1 cellular context compared by ENCODE assay signal in the genomic region with DNA sequence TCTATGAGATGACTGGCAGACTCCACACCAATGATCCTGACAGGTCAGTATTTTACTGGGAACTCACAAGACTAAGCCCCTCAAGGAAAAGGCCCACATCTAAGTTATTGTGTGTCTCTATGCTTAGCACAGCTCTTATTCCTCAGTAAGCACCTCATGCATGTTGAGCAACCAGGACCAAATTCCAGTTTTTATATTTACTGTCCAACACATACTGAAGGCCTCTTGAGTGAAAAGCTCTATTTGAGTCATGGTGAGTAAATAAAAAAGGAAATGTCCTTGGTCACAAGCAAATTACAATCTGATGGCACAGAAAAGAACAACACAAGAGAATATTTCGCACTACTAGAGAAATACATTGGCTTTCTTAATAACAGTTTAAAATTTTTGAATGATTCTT.
A peak's percentile ranks its signal among the peaks of the same experiment; 100 is the strongest.
TF ChIP-seq lines count a peak whose summit lies in the region.

No MANE protein-coding gene starts in this region.

TF ChIP-seq in HepG2, 621 proteins besides CTCF, POLR2A, EP300 and RAD21 (continued from another document and continues in another):
- TF ChIP-seq ZNF136 (CRISPR knock-in tag; IDR thresholded peaks at IDR 0.05; ENCODE audit: low read depth) (no peak), ZNF878 (CRISPR knock-in tag; IDR thresholded peaks at IDR 0.05) (peak; percentile 87; the same call in 1 of the 2 replicates), ELF1 (CRISPR knock-in tag; IDR thresholded peaks at IDR 0.05) (peak; percentile 23; the same call in 1 of the 2 replicates), HMG20A (CRISPR knock-in tag; IDR thresholded peaks at IDR 0.05; ENCODE audit: borderline replicate concordance) (peak; percentile 94), NR2F2 (IDR thresholded peaks at IDR 0.05; ENCODE audit: borderline replicate concordance, low read depth) (peak; percentile 42; the same call in 1 of the 2 replicates), KDM6A (CRISPR knock-in tag; IDR thresholded peaks at IDR 0.05; ENCODE audit: low read depth) (peak; percentile 74), DNMT3B (CRISPR knock-in tag; conservative IDR thresholded peaks at IDR 0.05) (0 out of 2 replicates have a peak, but pooled peaks have one; percentile 45), ZNF17 (CRISPR knock-in tag; IDR thresholded peaks at IDR 0.05) (no peak), SNAPC2 (CRISPR knock-in tag; IDR thresholded peaks at IDR 0.05) (peak; percentile 94), ZNF747 (CRISPR knock-in tag; IDR thresholded peaks at IDR 0.05; ENCODE audit: borderline replicate concordance) (no peak), ZNF614 (CRISPR knock-in tag; IDR thresholded peaks at IDR 0.05; ENCODE audit: borderline replicate concordance) (peak; percentile 77), DPF2 (CRISPR knock-in tag; IDR thresholded peaks at IDR 0.05; ENCODE audit: borderline replicate concordance, low read depth) (peak; percentile 68), HIVEP1 (CRISPR knock-in tag; IDR thresholded peaks at IDR 0.05) (no peak), HOXD1 (CRISPR knock-in tag; IDR thresholded peaks at IDR 0.05) (no peak), NR3C1 (CRISPR knock-in tag; IDR thresholded peaks at IDR 0.05) (no peak), HMG20B (CRISPR knock-in tag; conservative IDR thresholded peaks at IDR 0.05) (0 out of 2 replicates have a peak, but pooled peaks have one; percentile 52), SALL1 (CRISPR knock-in tag; IDR thresholded peaks at IDR 0.05) (peak; percentile 67; the same call in 1 of the 2 replicates), ZNF260 (CRISPR knock-in tag; IDR thresholded peaks at IDR 0.05; ENCODE audit: borderline replicate concordance, low read depth) (no peak), CREM (IDR thresholded peaks at IDR 0.05) (peak; percentile 69), CREM (CRISPR knock-in tag; IDR thresholded peaks at IDR 0.05) (no peak), POGZ (CRISPR knock-in tag; IDR thresholded peaks at IDR 0.05) (no peak), SMARCC2 (IDR thresholded peaks at IDR 0.05) (peak; percentile 86), BHLHE40 (IDR thresholded peaks at IDR 0.05; ENCODE audit: low read length) (peak; percentile 33; the same call in 1 of the 2 replicates), RARG (CRISPR knock-in tag; IDR thresholded peaks at IDR 0.05; ENCODE audit: low read depth) (no peak), ZBTB7B (CRISPR knock-in tag; IDR thresholded peaks at IDR 0.05) (no peak), FOXO1 (CRISPR knock-in tag; IDR thresholded peaks at IDR 0.05) (peak; percentile 89), ZNF432 (CRISPR knock-in tag; IDR thresholded peaks at IDR 0.05; ENCODE audit: borderline replicate concordance) (no peak), ZKSCAN8 (CRISPR knock-in tag; IDR thresholded peaks at IDR 0.05; ENCODE audit: borderline replicate concordance) (peak; percentile 76; the same call in 1 of the 2 replicates), ATF7 (IDR thresholded peaks at IDR 0.05) (no peak), ATF7 (CRISPR knock-in tag; IDR thresholded peaks at IDR 0.05) (no peak), CEBPB (IDR thresholded peaks at IDR 0.05; ENCODE audit: borderline replicate concordance, low read depth, low read length) (peak; percentile 97), ZNF124 (CRISPR knock-in tag; IDR thresholded peaks at IDR 0.05) (no peak), PPARG (CRISPR knock-in tag; conservative IDR thresholded peaks at IDR 0.05) (peak; percentile 53), GATAD2A (CRISPR knock-in tag; IDR thresholded peaks at IDR 0.05) (peak; percentile 97), CCDC6 (CRISPR knock-in tag; IDR thresholded peaks at IDR 0.05) (0 out of 2 replicates have a peak, but pooled peaks have one; percentile 29), TBL1XR1 (IDR thresholded peaks at IDR 0.05; ENCODE audit: borderline replicate concordance, low read length, partially characterized antibody) (peak; percentile 27), ZNF205 (CRISPR knock-in tag; IDR thresholded peaks at IDR 0.05) (peak; percentile 59; the same call in 1 of the 2 replicates), NR2F1 (CRISPR knock-in tag; IDR thresholded peaks at IDR 0.05) (no peak; a peak in 1 of 4 replicates)
- TF ChIP-seq, protein P1, sequence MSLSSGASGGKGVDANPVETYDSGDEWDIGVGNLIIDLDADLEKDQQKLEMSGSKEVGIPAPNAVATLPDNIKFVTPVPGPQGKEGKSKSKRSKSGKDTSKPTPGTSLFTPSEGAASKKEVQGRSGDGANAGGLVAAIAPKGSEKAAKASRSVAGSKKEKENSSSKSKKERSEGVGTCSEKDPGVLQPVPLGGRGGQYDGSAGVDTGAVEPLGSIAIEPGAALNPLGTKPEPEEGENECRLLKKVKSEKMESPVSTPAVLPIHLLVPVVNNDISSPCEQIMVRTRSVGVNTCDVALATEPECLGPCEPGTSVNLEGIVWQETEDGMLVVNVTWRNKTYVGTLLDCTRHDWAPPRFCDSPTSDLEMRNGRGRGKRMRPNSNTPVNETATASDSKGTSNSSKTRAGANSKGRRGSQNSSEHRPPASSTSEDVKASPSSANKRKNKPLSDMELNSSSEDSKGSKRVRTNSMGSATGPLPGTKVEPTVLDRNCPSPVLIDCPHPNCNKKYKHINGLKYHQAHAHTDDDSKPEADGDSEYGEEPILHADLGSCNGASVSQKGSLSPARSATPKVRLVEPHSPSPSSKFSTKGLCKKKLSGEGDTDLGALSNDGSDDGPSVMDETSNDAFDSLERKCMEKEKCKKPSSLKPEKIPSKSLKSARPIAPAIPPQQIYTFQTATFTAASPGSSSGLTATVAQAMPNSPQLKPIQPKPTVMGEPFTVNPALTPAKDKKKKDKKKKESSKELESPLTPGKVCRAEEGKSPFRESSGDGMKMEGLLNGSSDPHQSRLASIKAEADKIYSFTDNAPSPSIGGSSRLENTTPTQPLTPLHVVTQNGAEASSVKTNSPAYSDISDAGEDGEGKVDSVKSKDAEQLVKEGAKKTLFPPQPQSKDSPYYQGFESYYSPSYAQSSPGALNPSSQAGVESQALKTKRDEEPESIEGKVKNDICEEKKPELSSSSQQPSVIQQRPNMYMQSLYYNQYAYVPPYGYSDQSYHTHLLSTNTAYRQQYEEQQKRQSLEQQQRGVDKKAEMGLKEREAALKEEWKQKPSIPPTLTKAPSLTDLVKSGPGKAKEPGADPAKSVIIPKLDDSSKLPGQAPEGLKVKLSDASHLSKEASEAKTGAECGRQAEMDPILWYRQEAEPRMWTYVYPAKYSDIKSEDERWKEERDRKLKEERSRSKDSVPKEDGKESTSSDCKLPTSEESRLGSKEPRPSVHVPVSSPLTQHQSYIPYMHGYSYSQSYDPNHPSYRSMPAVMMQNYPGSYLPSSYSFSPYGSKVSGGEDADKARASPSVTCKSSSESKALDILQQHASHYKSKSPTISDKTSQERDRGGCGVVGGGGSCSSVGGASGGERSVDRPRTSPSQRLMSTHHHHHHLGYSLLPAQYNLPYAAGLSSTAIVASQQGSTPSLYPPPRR (CRISPR knock-in tag; IDR thresholded peaks at IDR 0.05; ENCODE audit: borderline replicate concordance): peak; percentile 91; the same call in 1 of the 2 replicates
- TF ChIP-seq, protein P2, sequence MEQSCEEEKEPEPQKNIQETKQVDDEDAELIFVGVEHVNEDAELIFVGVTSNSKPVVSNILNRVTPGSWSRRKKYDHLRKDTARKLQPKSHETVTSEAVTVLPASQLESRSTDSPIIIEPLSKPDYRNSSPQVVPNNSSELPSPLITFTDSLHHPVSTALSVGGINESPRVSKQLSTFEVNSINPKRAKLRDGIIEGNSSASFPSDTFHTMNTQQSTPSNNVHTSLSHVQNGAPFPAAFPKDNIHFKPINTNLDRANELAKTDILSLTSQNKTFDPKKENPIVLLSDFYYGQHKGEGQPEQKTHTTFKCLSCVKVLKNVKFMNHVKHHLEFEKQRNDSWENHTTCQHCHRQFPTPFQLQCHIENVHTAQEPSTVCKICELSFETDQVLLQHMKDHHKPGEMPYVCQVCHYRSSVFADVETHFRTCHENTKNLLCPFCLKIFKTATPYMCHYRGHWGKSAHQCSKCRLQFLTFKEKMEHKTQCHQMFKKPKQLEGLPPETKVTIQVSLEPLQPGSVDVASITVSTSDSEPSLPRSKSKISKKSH (CRISPR knock-in tag; IDR thresholded peaks at IDR 0.05; ENCODE audit: borderline replicate concordance): no peak
- TF ChIP-seq, protein P3, sequence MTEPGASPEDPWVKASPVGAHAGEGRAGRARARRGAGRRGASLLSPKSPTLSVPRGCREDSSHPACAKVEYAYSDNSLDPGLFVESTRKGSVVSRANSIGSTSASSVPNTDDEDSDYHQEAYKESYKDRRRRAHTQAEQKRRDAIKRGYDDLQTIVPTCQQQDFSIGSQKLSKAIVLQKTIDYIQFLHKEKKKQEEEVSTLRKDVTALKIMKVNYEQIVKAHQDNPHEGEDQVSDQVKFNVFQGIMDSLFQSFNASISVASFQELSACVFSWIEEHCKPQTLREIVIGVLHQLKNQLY (CRISPR knock-in tag; IDR thresholded peaks at IDR 0.05): peak; percentile 75; the same call in 1 of the 2 replicates
- TF ChIP-seq, protein P4, sequence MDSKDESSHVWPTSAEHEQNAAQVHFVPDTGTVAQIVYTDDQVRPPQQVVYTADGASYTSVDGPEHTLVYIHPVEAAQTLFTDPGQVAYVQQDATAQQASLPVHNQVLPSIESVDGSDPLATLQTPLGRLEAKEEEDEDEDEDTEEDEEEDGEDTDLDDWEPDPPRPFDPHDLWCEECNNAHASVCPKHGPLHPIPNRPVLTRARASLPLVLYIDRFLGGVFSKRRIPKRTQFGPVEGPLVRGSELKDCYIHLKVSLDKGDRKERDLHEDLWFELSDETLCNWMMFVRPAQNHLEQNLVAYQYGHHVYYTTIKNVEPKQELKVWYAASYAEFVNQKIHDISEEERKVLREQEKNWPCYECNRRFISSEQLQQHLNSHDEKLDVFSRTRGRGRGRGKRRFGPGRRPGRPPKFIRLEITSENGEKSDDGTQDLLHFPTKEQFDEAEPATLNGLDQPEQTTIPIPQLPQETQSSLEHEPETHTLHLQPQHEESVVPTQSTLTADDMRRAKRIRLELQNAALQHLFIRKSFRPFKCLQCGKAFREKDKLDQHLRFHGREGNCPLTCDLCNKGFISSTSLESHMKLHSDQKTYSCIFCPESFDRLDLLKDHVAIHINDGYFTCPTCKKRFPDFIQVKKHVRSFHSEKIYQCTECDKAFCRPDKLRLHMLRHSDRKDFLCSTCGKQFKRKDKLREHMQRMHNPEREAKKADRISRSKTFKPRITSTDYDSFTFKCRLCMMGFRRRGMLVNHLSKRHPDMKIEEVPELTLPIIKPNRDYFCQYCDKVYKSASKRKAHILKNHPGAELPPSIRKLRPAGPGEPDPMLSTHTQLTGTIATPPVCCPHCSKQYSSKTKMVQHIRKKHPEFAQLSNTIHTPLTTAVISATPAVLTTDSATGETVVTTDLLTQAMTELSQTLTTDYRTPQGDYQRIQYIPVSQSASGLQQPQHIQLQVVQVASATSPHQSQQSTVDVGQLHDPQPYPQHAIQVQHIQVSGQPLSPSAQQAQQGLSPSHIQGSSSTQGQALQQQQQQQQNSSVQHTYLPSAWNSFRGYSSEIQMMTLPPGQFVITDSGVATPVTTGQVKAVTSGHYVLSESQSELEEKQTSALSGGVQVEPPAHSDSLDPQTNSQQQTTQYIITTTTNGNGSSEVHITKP (CRISPR knock-in tag; IDR thresholded peaks at IDR 0.05; ENCODE audit: low read depth): 0 out of 2 replicates have a peak, but pooled peaks have one; percentile 27
- TF ChIP-seq, protein P5, sequence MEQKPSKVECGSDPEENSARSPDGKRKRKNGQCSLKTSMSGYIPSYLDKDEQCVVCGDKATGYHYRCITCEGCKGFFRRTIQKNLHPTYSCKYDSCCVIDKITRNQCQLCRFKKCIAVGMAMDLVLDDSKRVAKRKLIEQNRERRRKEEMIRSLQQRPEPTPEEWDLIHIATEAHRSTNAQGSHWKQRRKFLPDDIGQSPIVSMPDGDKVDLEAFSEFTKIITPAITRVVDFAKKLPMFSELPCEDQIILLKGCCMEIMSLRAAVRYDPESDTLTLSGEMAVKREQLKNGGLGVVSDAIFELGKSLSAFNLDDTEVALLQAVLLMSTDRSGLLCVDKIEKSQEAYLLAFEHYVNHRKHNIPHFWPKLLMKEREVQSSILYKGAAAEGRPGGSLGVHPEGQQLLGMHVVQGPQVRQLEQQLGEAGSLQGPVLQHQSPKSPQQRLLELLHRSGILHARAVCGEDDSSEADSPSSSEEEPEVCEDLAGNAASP (CRISPR knock-in tag; IDR thresholded peaks at IDR 0.05; ENCODE audit: borderline replicate concordance): peak; percentile 71; the same call in 1 of the 2 replicates
- TF ChIP-seq, protein P6, sequence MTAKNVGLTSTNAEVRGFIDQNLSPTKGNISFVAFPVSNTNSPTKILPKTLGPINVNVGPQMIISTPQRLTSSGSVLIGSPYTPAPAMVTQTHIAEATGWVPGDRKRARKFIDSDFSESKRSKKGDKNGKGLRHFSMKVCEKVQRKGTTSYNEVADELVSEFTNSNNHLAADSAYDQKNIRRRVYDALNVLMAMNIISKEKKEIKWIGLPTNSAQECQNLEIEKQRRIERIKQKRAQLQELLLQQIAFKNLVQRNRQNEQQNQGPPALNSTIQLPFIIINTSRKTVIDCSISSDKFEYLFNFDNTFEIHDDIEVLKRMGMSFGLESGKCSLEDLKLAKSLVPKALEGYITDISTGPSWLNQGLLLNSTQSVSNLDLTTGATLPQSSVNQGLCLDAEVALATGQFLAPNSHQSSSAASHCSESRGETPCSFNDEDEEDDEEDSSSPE (CRISPR knock-in tag; IDR thresholded peaks at IDR 0.05): 0 out of 2 replicates have a peak, but pooled peaks have one; percentile 13
- TF ChIP-seq, protein P7, sequence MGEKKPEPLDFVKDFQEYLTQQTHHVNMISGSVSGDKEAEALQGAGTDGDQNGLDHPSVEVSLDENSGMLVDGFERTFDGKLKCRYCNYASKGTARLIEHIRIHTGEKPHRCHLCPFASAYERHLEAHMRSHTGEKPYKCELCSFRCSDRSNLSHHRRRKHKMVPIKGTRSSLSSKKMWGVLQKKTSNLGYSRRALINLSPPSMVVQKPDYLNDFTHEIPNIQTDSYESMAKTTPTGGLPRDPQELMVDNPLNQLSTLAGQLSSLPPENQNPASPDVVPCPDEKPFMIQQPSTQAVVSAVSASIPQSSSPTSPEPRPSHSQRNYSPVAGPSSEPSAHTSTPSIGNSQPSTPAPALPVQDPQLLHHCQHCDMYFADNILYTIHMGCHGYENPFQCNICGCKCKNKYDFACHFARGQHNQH (CRISPR knock-in tag; IDR thresholded peaks at IDR 0.05): peak; percentile 54; the same call in 1 of the 2 replicates
- TF ChIP-seq, protein P8, sequence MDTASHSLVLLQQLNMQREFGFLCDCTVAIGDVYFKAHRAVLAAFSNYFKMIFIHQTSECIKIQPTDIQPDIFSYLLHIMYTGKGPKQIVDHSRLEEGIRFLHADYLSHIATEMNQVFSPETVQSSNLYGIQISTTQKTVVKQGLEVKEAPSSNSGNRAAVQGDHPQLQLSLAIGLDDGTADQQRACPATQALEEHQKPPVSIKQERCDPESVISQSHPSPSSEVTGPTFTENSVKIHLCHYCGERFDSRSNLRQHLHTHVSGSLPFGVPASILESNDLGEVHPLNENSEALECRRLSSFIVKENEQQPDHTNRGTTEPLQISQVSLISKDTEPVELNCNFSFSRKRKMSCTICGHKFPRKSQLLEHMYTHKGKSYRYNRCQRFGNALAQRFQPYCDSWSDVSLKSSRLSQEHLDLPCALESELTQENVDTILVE (CRISPR knock-in tag; IDR thresholded peaks at IDR 0.05): 0 out of 2 replicates have a peak, but pooled peaks have one; percentile 34
- TF ChIP-seq, protein P9, sequence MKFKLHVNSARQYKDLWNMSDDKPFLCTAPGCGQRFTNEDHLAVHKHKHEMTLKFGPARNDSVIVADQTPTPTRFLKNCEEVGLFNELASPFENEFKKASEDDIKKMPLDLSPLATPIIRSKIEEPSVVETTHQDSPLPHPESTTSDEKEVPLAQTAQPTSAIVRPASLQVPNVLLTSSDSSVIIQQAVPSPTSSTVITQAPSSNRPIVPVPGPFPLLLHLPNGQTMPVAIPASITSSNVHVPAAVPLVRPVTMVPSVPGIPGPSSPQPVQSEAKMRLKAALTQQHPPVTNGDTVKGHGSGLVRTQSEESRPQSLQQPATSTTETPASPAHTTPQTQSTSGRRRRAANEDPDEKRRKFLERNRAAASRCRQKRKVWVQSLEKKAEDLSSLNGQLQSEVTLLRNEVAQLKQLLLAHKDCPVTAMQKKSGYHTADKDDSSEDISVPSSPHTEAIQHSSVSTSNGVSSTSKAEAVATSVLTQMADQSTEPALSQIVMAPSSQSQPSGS (CRISPR knock-in tag; IDR thresholded peaks at IDR 0.05): 0 out of 2 replicates have a peak, but pooled peaks have one; percentile 40
